In genomic region chr9:93096131-93096802, GRCh38 we compare ENCODE assay signal across 1 cellular context.
TF ChIP-seq lines count a peak whose summit lies in the region.

Gene CARD19 (plus strand): TSS chr9:93096217. CDS start chr9:93096346, 129 bp downstream.

TF ChIP-seq in WTC11, 78 proteins besides CTCF, POLR2A, EP300 and RAD21 (continued from another document):
- TF ChIP-seq PRDM15 (CRISPR knock-in tag; IDR thresholded peaks at IDR 0.05) (no peak), ZNF232 (CRISPR knock-in tag; IDR thresholded peaks at IDR 0.05) (no peak), ETV6 (CRISPR knock-in tag; IDR thresholded peaks at IDR 0.05) (peak; percentile 29; the same call in 1 of the 2 replicates), MLX (CRISPR knock-in tag; IDR thresholded peaks at IDR 0.05) (0 out of 2 replicates have a peak, but pooled peaks have one; percentile 38), TP53 (CRISPR knock-in tag; IDR thresholded peaks at IDR 0.05) (no peak), AFF4 (CRISPR knock-in tag; IDR thresholded peaks at IDR 0.05; ENCODE audit: borderline replicate concordance) (no peak), USF2 (CRISPR knock-in tag; IDR thresholded peaks at IDR 0.05) (no peak), ATF1 (CRISPR knock-in tag; IDR thresholded peaks at IDR 0.05) (no peak), FOXK1 (CRISPR knock-in tag; IDR thresholded peaks at IDR 0.05) (0 out of 2 replicates have a peak, but pooled peaks have one; percentile 39), ATF3 (CRISPR knock-in tag; conservative IDR thresholded peaks at IDR 0.05) (no peak), RELA (CRISPR knock-in tag; IDR thresholded peaks at IDR 0.05; ENCODE audit: borderline replicate concordance) (no peak), ATF6 (CRISPR knock-in tag; IDR thresholded peaks at IDR 0.05) (no peak), TEAD1 (CRISPR knock-in tag; IDR thresholded peaks at IDR 0.05) (no peak), NR3C1 (CRISPR knock-in tag; conservative IDR thresholded peaks at IDR 0.05; ENCODE audit: low read depth) (no peak), ERG (CRISPR knock-in tag; IDR thresholded peaks at IDR 0.05) (no peak), EMX1 (CRISPR knock-in tag; IDR thresholded peaks at IDR 0.05) (no peak), MYBL2 (CRISPR knock-in tag; IDR thresholded peaks at IDR 0.05) (no peak), GRHL2 (CRISPR knock-in tag; IDR thresholded peaks at IDR 0.05; ENCODE audit: insufficient replicate concordance, severe bottlenecking) (no peak), ZNF263 (CRISPR knock-in tag; IDR thresholded peaks at IDR 0.05; ENCODE audit: low read depth) (no peak), FOXJ3 (CRISPR knock-in tag; IDR thresholded peaks at IDR 0.05; ENCODE audit: borderline replicate concordance) (no peak), ZNF138 (CRISPR knock-in tag; conservative IDR thresholded peaks at IDR 0.05) (no peak), ZNF416 (CRISPR knock-in tag; IDR thresholded peaks at IDR 0.05) (peak; percentile 13; the same call in 1 of the 2 replicates), STAT6 (CRISPR knock-in tag; conservative IDR thresholded peaks at IDR 0.05; ENCODE audit: low read depth) (no peak), MXD4 (CRISPR knock-in tag; IDR thresholded peaks at IDR 0.05; ENCODE audit: borderline replicate concordance) (no peak), ARID4B (CRISPR knock-in tag; IDR thresholded peaks at IDR 0.05; ENCODE audit: borderline replicate concordance) (no peak), CDX4 (CRISPR knock-in tag; IDR thresholded peaks at IDR 0.05; ENCODE audit: borderline replicate concordance) (no peak), MAX (CRISPR knock-in tag; IDR thresholded peaks at IDR 0.05) (0 out of 2 replicates have a peak, but pooled peaks have one; percentile 20), FOXP4 (CRISPR knock-in tag; IDR thresholded peaks at IDR 0.05) (no peak), CBFB (CRISPR knock-in tag; IDR thresholded peaks at IDR 0.05; ENCODE audit: low read depth) (no peak)
